In genomic region chr4:110211007-110211769, GRCh38 we compare ENCODE assay signal across 1 cellular context.
TF ChIP-seq lines count a peak whose summit lies in the region.

No MANE protein-coding gene starts in this region.

TF ChIP-seq in HepG2, 621 proteins besides CTCF, POLR2A, EP300 and RAD21 (continued from another document):
- TF ChIP-seq PRDM10 (CRISPR knock-in tag; IDR thresholded peaks at IDR 0.05; ENCODE audit: low read depth): no peak
- no peak for TF ChIP-seq ZNF749 (CRISPR knock-in tag; IDR thresholded peaks at IDR 0.05; ENCODE audit: borderline replicate concordance)
- TF ChIP-seq MED8 (CRISPR knock-in tag; IDR thresholded peaks at IDR 0.05; ENCODE audit: insufficient replicate concordance): no peak
- no peak for TF ChIP-seq CHD4 (IDR thresholded peaks at IDR 0.05; ENCODE audit: borderline replicate concordance, low read length)
- no peak for TF ChIP-seq ELF1 (CRISPR knock-in tag; IDR thresholded peaks at IDR 0.05)
